17 cellular contexts compared by ENCODE assay signal in the genomic region with DNA sequence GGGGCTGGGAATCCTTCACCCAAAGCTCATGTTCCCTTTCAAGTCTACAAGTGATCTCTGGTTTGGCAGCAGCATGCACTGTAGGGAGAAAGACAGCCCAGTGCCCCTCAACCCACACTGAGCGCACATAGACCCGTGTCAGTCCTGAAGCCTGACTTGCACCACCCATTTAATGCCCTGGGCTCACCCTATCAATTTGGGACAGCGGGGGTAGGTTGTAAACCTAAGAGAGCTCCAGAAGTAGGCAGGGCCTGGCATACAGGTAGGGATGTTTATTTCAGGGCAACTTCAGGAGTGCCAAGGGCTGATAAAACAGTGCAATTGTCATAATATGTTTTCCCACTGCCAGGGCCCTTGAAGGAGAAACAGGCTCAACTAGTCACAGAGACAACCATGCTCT. TPM values are rescaled to one million over a fixed set of nuclear protein-coding genes. Genes with fewer than 3 reads are reported as not detected.
DNase-seq lines count a peak whose midpoint lies in the region; ATAC-seq and TF ChIP-seq lines count a peak whose summit lies in the region.
"Had no signal": no experiment of that assay in that cellular context is flagged by ENCODE, and none has a peak within 500 bp of the region (broad histone marks: within the 10 kb centered on the region; RNA-seq: fewer than 3 reads in every experiment).

No MANE protein-coding gene starts in this region.

- peaks cover 5% of the 10 kb centered on the region for H3K27me3 ChIP-seq in thymus (ENCODE audit: control insufficient read depth, insufficient read depth)
- H3K27me3 ChIP-seq: uterus had no signal

- 48% methylated on average over 3 of the region's 3 CpGs for WGBS in thymus

- POLR2A ChIA-PET in activated CD4-positive, alpha-beta memory T cell treated with anti-CD3 and anti-CD28 coated beads for 36 hours (lab: Charles Lee): interaction anchor here (1.0 to 1.7 kb wide), 2 partner anchors 16 to 30 kb away, joined by 3 to 4 read pairs; no protein-coding TSS in a partner anchor

- CTCF ChIA-PET in activated CD4-positive, alpha-beta memory T cell treated with anti-CD3 and anti-CD28 coated beads for 36 hours (lab: Charles Lee): interaction anchor here (0.6 to 2.8 kb wide), 6 partner anchors 9 to 735 kb away, joined by 3 to 13 read pairs (median 4); no protein-coding TSS in a partner anchor

- no peak for TF ChIP-seq CTCF in endothelial cell (IDR thresholded peaks at IDR 0.05; ENCODE audit: unreplicated experiment)

- no peaks in the 10 kb centered on the region for H3K27me3 Mint-ChIP-seq in activated T-cell treated with anti-CD3 and anti-CD28 coated beads, Interleukin-2, amount 50 U/mL, for 72 hours (ENCODE audit: low read depth)
- no peaks in the 10 kb centered on the region for H3K27me3 Mint-ChIP-seq in activated CD4-positive, alpha-beta memory T cell treated with anti-CD3 and anti-CD28 coated beads for 36 hours
- peaks cover 12% of the 10 kb centered on the region for H3K27me3 Mint-ChIP-seq in endothelial cell (ENCODE audit: unreplicated experiment)
- H3K27me3 Mint-ChIP-seq: stimulated activated naive B cell treated with anti-CD40 and anti-IgM and Interleukin-4, amounts not matched to agents 10 μg/mL and 1 μg/mL and 100 μg/mL, for 72 hours had no signal

- no peaks in the 10 kb centered on the region for H3K36me3 Mint-ChIP-seq in activated T-cell treated with anti-CD3 and anti-CD28 coated beads, Interleukin-2, amount 50 U/mL, for 72 hours (ENCODE audit: insufficient read depth in 2 of 2)
- H3K36me3 Mint-ChIP-seq in activated CD4-positive, alpha-beta memory T cell treated with anti-CD3 and anti-CD28 coated beads for 36 hours: peaks cover 8% of the 10 kb centered on the region
- H3K36me3 Mint-ChIP-seq in endothelial cell (ENCODE audit: low read depth, unreplicated experiment): peaks cover 10% of the 10 kb centered on the region

- peaks cover 85% of the 10 kb centered on the region for H3K4me1 Mint-ChIP-seq in activated T-cell treated with anti-CD3 and anti-CD28 coated beads, Interleukin-2, amount 50 U/mL, for 72 hours (ENCODE audit: low read depth)
- H3K4me1 Mint-ChIP-seq in activated CD4-positive, alpha-beta memory T cell treated with anti-CD3 and anti-CD28 coated beads for 36 hours (ENCODE audit: low read depth): peaks cover 83% of the 10 kb centered on the region
- peaks cover 34% of the 10 kb centered on the region for H3K4me1 Mint-ChIP-seq in endothelial cell (ENCODE audit: unreplicated experiment)

- H3K4me1 ChIP-seq in thymus (ENCODE audit: control insufficient read depth, insufficient read depth, low read length): peaks cover 64% of the 10 kb centered on the region

- H3K9me3 Mint-ChIP-seq in activated T-cell treated with anti-CD3 and anti-CD28 coated beads, Interleukin-2, amount 50 U/mL, for 72 hours: no peaks in the 10 kb centered on the region
- H3K9me3 Mint-ChIP-seq in activated CD4-positive, alpha-beta memory T cell treated with anti-CD3 and anti-CD28 coated beads for 36 hours: no peaks in the 10 kb centered on the region
- no peaks in the 10 kb centered on the region for H3K9me3 Mint-ChIP-seq in endothelial cell (ENCODE audit: unreplicated experiment)
- H3K9me3 Mint-ChIP-seq: endodermal cell; stimulated activated naive B cell treated with anti-CD40 and anti-IgM and Interleukin-4, amounts not matched to agents 10 μg/mL and 1 μg/mL and 100 μg/mL, for 72 hours had no signal

- no peaks in the 10 kb centered on the region for H3K9me3 ChIP-seq in thymus (ENCODE audit: control insufficient read depth)
- H3K9me3 ChIP-seq: uterus had no signal

- intact Hi-C loops in activated CD4-positive, alpha-beta memory T cell treated with anti-CD3 and anti-CD28 coated beads for 36 hours (cut with micrococcal nuclease): loop anchor here (5.0 to 10.0 kb wide), 4 partner anchors 177 to 725 kb away; partner anchors contain the start of genes ACTR3C, LRRC61 and ZNF398

- H3K36me3 ChIP-seq in thymus (ENCODE audit: control insufficient read depth, insufficient read depth): no peaks in the 10 kb centered on the region
- H3K36me3 ChIP-seq: uterus had no signal

- ATAC-seq in activated T-cell treated with anti-CD3 and anti-CD28 coated beads, Interleukin-2, amount 50 U/mL, for 72 hours (replicated peaks in 1 of 2): no peak
- ATAC-seq: stimulated activated naive B cell treated with anti-CD40 and anti-IgM and Interleukin-4, amounts not matched to agents 10 μg/mL and 1 μg/mL and 100 μg/mL, for 72 hours had no signal

- no peak overlapping the region for H3K4me3 ChIP-seq in thymus (ENCODE audit: low read length)
- H3K4me3 ChIP-seq: uterus had no signal

- DNase-seq in activated T-cell treated with anti-CD3 and anti-CD28 coated beads, Interleukin-2, amount 50 U/mL, for 72 hours: no peak
- no peak for DNase-seq in activated T-cell treated with anti-CD3 and anti-CD28 coated beads, Interleukin-2, amount 50 U/mL, for 1 hour
- DNase-seq in activated CD4-positive, alpha-beta memory T cell treated with anti-CD3 and anti-CD28 coated beads for 36 hours: no peak
- DNase-seq in endothelial cell (ENCODE audit: low spot score) (no peak), OCI-M2 (lab: John Stamatoyannopoulos, UW; ENCODE audit: unreplicated experiment) (no peak), NCI-H1436 treated with DMSO at 0.1 percent for 48 hours (lab: John Stamatoyannopoulos, UW) (no peak)
- no peak for DNase-seq in stimulated activated CD8-positive, alpha-beta memory T cell treated with anti-CD3 and anti-CD28 coated beads, Interleukin-4, amount 100 ng/mL, for 48 hours
- DNase-seq: anterior cingulate cortex; cerebellar nuclear complex; NCI-H1694 treated with DMSO at 0.1 percent for 48 hours; NCI-H226; NK-92 treated with Interleukin-12 subunit alpha and Interleukin-12 subunit beta, amount 100 ng/mL, for 24 hours; stimulated activated CD4-positive, alpha-beta T cell treated with anti-CD3 and anti-CD28 coated beads, Interleukin-12 subunit alpha, Interleukin-12 subunit beta, amount 100 ng/mL, for 4 hours; stimulated activated naive B cell treated with anti-CD40 and anti-IgM and Interleukin-4, amounts not matched to agents 10 μg/mL and 1 μg/mL and 100 μg/mL, for 72 hours; uterus had no signal

- H3K4me3 Mint-ChIP-seq in activated T-cell treated with anti-CD3 and anti-CD28 coated beads, Interleukin-2, amount 50 U/mL, for 72 hours: peak overlapping the region; percentile 55 to 77
- peak overlapping the region; percentile 18 for H3K4me3 Mint-ChIP-seq in activated CD4-positive, alpha-beta memory T cell treated with anti-CD3 and anti-CD28 coated beads for 36 hours
- no peak overlapping the region for H3K4me3 Mint-ChIP-seq in endothelial cell (ENCODE audit: unreplicated experiment)
- H3K4me3 Mint-ChIP-seq: endodermal cell; stimulated activated naive B cell treated with anti-CD40 and anti-IgM and Interleukin-4, amounts not matched to agents 10 μg/mL and 1 μg/mL and 100 μg/mL, for 72 hours had no signal

- peak overlapping the region; percentile 81 for H3K27ac ChIP-seq in thymus (ENCODE audit: low read depth)
- H3K27ac ChIP-seq: uterus had no signal

- H3K27ac Mint-ChIP-seq in activated T-cell treated with anti-CD3 and anti-CD28 coated beads, Interleukin-2, amount 50 U/mL, for 72 hours: peak overlapping the region; percentile 86
- peak overlapping the region; percentile 91 for H3K27ac Mint-ChIP-seq in activated CD4-positive, alpha-beta memory T cell treated with anti-CD3 and anti-CD28 coated beads for 36 hours
- H3K27ac Mint-ChIP-seq in endothelial cell (ENCODE audit: unreplicated experiment): peak overlapping the region; percentile 31
- H3K27ac Mint-ChIP-seq: endodermal cell; stimulated activated naive B cell treated with anti-CD40 and anti-IgM and Interleukin-4, amounts not matched to agents 10 μg/mL and 1 μg/mL and 100 μg/mL, for 72 hours had no signal

RNA-seq across cellular contexts. Expression of gene ATP6V0E2, which starts 3.5 kb away (rescaled TPM):
- total RNA-seq in activated T-cell treated with anti-CD3 and anti-CD28 coated beads, Interleukin-2, amount 50 U/mL, for 72 hours: 10 to 100 TPM; 43.4 to 44.5 TPM
- 10 to 100 TPM; 33.5 to 34.1 TPM for total RNA-seq in activated CD4-positive, alpha-beta memory T cell treated with anti-CD3 and anti-CD28 coated beads for 36 hours
- 18.5 TPM for total RNA-seq in endothelial cell (ENCODE audit: unreplicated experiment)
- 38.9 TPM for polyA plus RNA-seq in thymus

RNA-seq across cellular contexts. Expression of gene ZNF862, which starts 32.1 kb away (rescaled TPM):
- 10 to 100 TPM; 31.4 to 39.0 TPM for total RNA-seq in activated T-cell treated with anti-CD3 and anti-CD28 coated beads, Interleukin-2, amount 50 U/mL, for 72 hours
- 10 to 100 TPM; 18.1 to 21.4 TPM for total RNA-seq in activated CD4-positive, alpha-beta memory T cell treated with anti-CD3 and anti-CD28 coated beads for 36 hours
- total RNA-seq in endothelial cell (ENCODE audit: unreplicated experiment): 22.6 TPM
- 15.8 TPM for polyA plus RNA-seq in thymus

Comparison
In these comparisons a context has a peak if more than half of its experiments do, and no peak if none do; other contexts are left out.
1. H3K27ac Mint-ChIP-seq: peak in every context shown above with its lines; median percentile 91 in activated CD4-positive, alpha-beta memory T cell treated with anti-CD3 and anti-CD28 coated beads for 36 hours; 86 in activated T-cell treated with anti-CD3 and anti-CD28 coated beads, Interleukin-2, amount 50 U/mL, for 72 hours; 31 in endothelial cell.